10 cellular contexts compared by ENCODE assay signal in the genomic region with DNA sequence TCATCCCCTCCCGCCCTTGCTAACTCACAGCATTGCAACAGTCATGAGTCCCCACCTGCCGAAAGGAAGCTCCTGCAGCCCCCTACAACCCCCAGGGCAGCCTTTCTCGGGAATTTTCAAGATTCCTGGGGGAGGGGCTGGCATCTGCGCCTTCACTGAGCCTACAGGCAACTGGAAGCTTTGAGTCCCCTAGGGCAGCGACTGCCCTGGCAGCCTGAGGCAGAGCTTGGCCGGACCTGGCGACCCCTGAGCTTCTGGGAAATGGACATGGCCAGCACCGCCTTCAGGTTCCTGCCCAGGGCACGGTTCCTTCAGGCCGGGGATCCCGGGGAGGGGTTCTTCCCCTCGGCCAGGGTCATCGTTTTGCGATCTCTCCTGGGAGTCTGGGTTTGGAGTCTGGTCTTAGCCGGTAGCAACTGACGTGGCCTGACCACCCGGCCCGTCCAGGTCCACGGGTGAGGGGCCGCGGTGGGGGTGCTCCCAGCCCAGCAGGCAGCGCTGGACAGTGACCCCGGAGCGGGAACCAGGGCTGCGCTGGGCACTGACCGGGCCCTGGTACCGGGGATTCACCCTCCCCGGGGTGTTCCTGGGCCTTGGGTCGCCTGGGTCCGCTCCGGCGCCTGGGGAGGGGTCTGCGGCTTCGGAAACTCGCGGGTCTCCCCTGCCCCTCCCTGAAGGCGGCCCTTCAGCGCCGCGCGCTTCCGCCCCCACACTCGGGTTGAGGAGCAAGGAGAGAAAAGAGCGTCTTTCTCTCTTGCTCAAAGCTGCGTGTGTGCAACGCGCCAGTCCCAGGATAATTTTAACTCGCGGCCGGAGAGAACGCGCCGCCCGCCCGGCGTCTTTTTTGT. TPM values are rescaled to one million over a fixed set of nuclear protein-coding genes. Genes with fewer than 3 reads are reported as not detected.
DNase-seq lines count a peak whose midpoint lies in the region; ATAC-seq and TF ChIP-seq lines count a peak whose summit lies in the region.
"Had no signal": no experiment of that assay in that cellular context is flagged by ENCODE, and none has a peak within 500 bp of the region (broad histone marks: within the 10 kb centered on the region; RNA-seq: fewer than 3 reads in every experiment).

No MANE protein-coding gene starts in this region.

- POLR2A ChIA-PET in PC-3 (lab: Charles Lee; ENCODE audit: unreplicated experiment): no interaction called here

- H2AFZ ChIP-seq in PC-3 (ENCODE audit: low read length) (peak overlapping the region; percentile 48; the same call in 1 of the 2 replicates), hepatocyte (peak overlapping the region; percentile 56)

- CTCF ChIA-PET in PC-3 (lab: Charles Lee): interaction anchor here (0.8 kb wide), 1 partner anchor 31 kb away, joined by 4 read pairs; no protein-coding TSS in a partner anchor

- H3K4me2 ChIP-seq in PC-3 (ENCODE audit: low read length) (peak overlapping the region; percentile 83), hepatocyte (peak overlapping the region; percentile 92)

- no peak overlapping the region for H3K27ac ChIP-seq in PC-3 (ENCODE audit: low read length)
- no peak overlapping the region for H3K27ac ChIP-seq in hepatocyte
- no peak overlapping the region for H3K27ac ChIP-seq in spleen

- H3K9ac ChIP-seq in PC-3 (ENCODE audit: low read length): no peak overlapping the region

- no TSS peak for BruUV-seq in PC-3 (replicated peaks; lab: Mats Ljungman, UMichigan)

- no peaks in the 10 kb centered on the region for H3F3A ChIP-seq in PC-3 (ENCODE audit: low read length, unreplicated experiment)

- TF ChIP-seq CTCF in PC-3 (conservative IDR thresholded peaks at IDR 0.05; ENCODE audit: low read depth, low read length) (no peak), hepatocyte (IDR thresholded peaks at IDR 0.05; ENCODE audit: poor library complexity) (no peak), spleen (IDR thresholded peaks at IDR 0.05 in 8 of 11, conservative IDR thresholded peaks at IDR 0.05 in 3 of 11) (no peak)

- intact Hi-C loops in PC-3 (cut with micrococcal nuclease) (no loop called here), spleen (cut with DNase I; ENCODE audit: low total_unique reads) (no loop called here)

- TF ChIP-seq POLR2A in spleen (IDR thresholded peaks at IDR 0.05): no peak

- H3K4me3 ChIP-seq in PC-3 (ENCODE audit: low read length) (peak overlapping the region; percentile 64), hepatocyte (no peak overlapping the region), spleen (peak overlapping the region in 5 of 8 donors; percentile 4 to 59 (median 23))

- H3K27me3 ChIP-seq in PC-3 (ENCODE audit: low read length): peaks cover 19% of the 10 kb centered on the region
- H3K27me3 ChIP-seq in hepatocyte: peaks cover 19% of the 10 kb centered on the region
- H3K27me3 ChIP-seq in spleen (replicated peaks in 1 of 7): peaks cover 7 to 72% (median 54%) of the 10 kb centered on the region in 7 donors

- H4K20me1 ChIP-seq in PC-3 (ENCODE audit: low read length) (no peaks in the 10 kb centered on the region), hepatocyte (ENCODE audit: insufficient read depth, poor library complexity, severe bottlenecking) (no peaks in the 10 kb centered on the region)

- H3K9me2 ChIP-seq in PC-3 (replicated peaks; ENCODE audit: low read length) (no peaks in the 10 kb centered on the region), hepatocyte (replicated peaks; ENCODE audit: insufficient read depth) (no peaks in the 10 kb centered on the region)

- 3% methylated on average over 46 of the region's 56 CpGs for WGBS in hepatocyte (ENCODE audit: low lambda C conversion rate, missing lambda C conversion rate)
- WGBS in spleen, 5 donors: 3 to 4% (median 4%) methylated on average over 37 to 56 of the region's 56 CpGs

- DNase-seq in NCI-H748 (lab: John Stamatoyannopoulos, UW; ENCODE audit: unreplicated experiment) (peak; percentile 58), NCI-H748 treated with DMSO at 0.1 percent for 48 hours (lab: John Stamatoyannopoulos, UW) (no peak), PC-3 (no peak), hepatocyte (ENCODE audit: low spot score) (no peak), spleen (no peak), NCI-H446 treated with DMSO at 0.1 percent for 48 hours (lab: John Stamatoyannopoulos, UW) (no peak), MV-4-11 (lab: John Stamatoyannopoulos, UW) (no peak), NCI-H2171 treated with DMSO at 0.1 percent for 48 hours (lab: John Stamatoyannopoulos, UW) (no peak)
- DNase-seq: Karpas-422; stimulated activated CD4-positive, alpha-beta T cell treated with anti-CD3 and anti-CD28 coated beads, Interleukin-4, amount 100 ng/mL, for 24 hours had no signal

- no peaks in the 10 kb centered on the region for H3K9me3 ChIP-seq in PC-3 (ENCODE audit: low read length)
- no peaks in the 10 kb centered on the region for H3K9me3 ChIP-seq in hepatocyte (ENCODE audit: low read depth)
- H3K9me3 ChIP-seq in spleen: no peaks in the 10 kb centered on the region

- H3K36me3 ChIP-seq in PC-3 (ENCODE audit: low read depth, low read length) (no peaks in the 10 kb centered on the region; the same call in 1 of the 2 replicates), hepatocyte (replicated peaks; ENCODE audit: insufficient read depth, low read depth) (no peaks in the 10 kb centered on the region), spleen (peaks cover 0 to 31% (median 27%) of the 10 kb centered on the region in 6 donors)

- no peaks in the 10 kb centered on the region for H3K79me2 ChIP-seq in PC-3 (ENCODE audit: low read length)
- H3K79me2 ChIP-seq in hepatocyte: no peaks in the 10 kb centered on the region

- H3K4me1 ChIP-seq in PC-3 (ENCODE audit: insufficient read depth, low read length) (peaks cover 33% of the 10 kb centered on the region), hepatocyte (ENCODE audit: insufficient read depth) (peaks cover 42% of the 10 kb centered on the region), spleen (peaks cover 9 to 58% (median 50%) of the 10 kb centered on the region in 6 donors)

- ATAC-seq in PC-3: no peak

RNA-seq across cellular contexts. Expression of a gene that starts 0.6 kb away (rescaled TPM):
- 14.3 and 17.7 TPM in 2 replicates for total RNA-seq in PC-3 (2014; rRNA removed)
- 22.6 and 23.9 TPM in 2 replicates for total RNA-seq in hepatocyte
- polyA plus RNA-seq in hepatocyte: 68.1 and 77.0 TPM in 2 replicates
- 10 to 100 TPM in 3 of 7 donors, 1 to 10 TPM in 4; 1.2 to 16.7 (median 6.8) TPM for total RNA-seq in spleen
- 10 to 100 TPM; 10.9 to 14.7 (median 13.1) TPM for polyA plus RNA-seq in spleen

RNA-seq across cellular contexts. Expression of a gene that starts 11.6 kb away (rescaled TPM):
- total RNA-seq in PC-3 (2014; rRNA removed) (78.9 and 112 TPM in 2 replicates), hepatocyte (43.8 and 47.6 TPM in 2 replicates), spleen (10 to 100 TPM; 69.8 to 91.0 (median 78.2) TPM)
- polyA plus RNA-seq in hepatocyte (76.2 and 80.8 TPM in 2 replicates), spleen (100 to 1,000 TPM in 1 of 3 donors, 10 to 100 TPM in 2; 46.0 to 127 (median 66.9) TPM)

RNA-seq across cellular contexts. Expression of a gene that starts 20.0 kb away (rescaled TPM):
- 48.8 and 56.3 TPM in 2 replicates for total RNA-seq in PC-3 (2014; rRNA removed)
- 14.0 and 18.9 TPM in 2 replicates for total RNA-seq in hepatocyte
- polyA plus RNA-seq in hepatocyte: 18.9 and 20.5 TPM in 2 replicates
- total RNA-seq in spleen: 10 to 100 TPM in 4 of 7 donors, 1 to 10 TPM in 3; 8.5 to 15.7 (median 12.0) TPM
- 10 to 100 TPM; 10.6 to 13.1 (median 12.6) TPM for polyA plus RNA-seq in spleen

RNA-seq across cellular contexts. Expression of a gene that starts 45.4 kb away (rescaled TPM):
- total RNA-seq in PC-3 (2014; rRNA removed): 15.8 and 21.7 TPM in 2 replicates
- total RNA-seq in hepatocyte: 9.1 and 9.5 TPM in 2 replicates
- polyA plus RNA-seq in hepatocyte: 8.5 and 10.5 TPM in 2 replicates
- 1 to 10 TPM; 4.1 to 8.8 (median 6.8) TPM for total RNA-seq in spleen
- 1 to 10 TPM; 4.5 to 6.3 (median 5.3) TPM for polyA plus RNA-seq in spleen
